ENCODE assay signal across 25 cellular contexts in the genomic region with DNA sequence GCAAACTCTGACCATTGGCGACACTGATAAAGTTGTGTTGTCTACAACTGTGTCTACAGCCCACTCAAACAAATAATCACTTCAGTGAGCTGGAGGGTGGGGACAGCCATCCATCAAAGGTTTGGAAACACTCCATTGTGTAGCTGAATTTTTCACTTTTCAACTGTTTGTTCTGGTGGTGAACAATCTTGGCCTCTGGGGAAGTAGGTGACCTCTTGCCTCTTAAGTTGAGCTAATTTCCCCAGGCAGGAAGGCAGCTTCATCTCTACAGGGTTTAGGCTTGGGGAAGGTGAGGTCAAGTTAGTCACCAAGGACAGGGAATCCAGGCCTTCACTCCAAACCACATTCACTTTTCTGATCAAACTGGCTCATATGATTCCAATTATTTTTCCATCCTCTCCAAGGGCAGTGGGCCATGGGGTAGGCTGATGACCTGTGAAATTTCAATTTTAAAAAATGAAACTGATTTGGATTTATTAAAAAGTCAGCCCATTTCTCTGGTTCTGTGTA.
"Had no signal": no experiment of that assay in that cellular context is flagged by ENCODE, and none has a peak within 500 bp of the region (broad histone marks: within the 10 kb centered on the region; RNA-seq: fewer than 3 reads in every experiment).

No MANE protein-coding gene starts in this region.

- H3K27ac Mint-ChIP-seq: effector memory CD8-positive, alpha-beta T cell; memory B cell; mesothelial cell of epicardium; naive B cell; natural killer cell treated with Interleukin-12 subunit alpha and Interleukin-12 subunit beta and Interleukin-15 and Interleukin-18, amount 100 ng/mL, for 72 hours; neural progenitor cell; stimulated activated naive B cell treated with anti-CD40 and anti-IgM and Interleukin-4, amounts not matched to agents 10 μg/mL and 1 μg/mL and 100 μg/mL, for 72 hours; stimulated activated naive CD8-positive, alpha-beta T cell treated with anti-CD3 and anti-CD28 coated beads, Interleukin-15, Interleukin-2, amounts not matched to agents 100 ng/mL and 50 ng/mL, for 24 hours had no signal

- ATAC-seq: effector memory CD8-positive, alpha-beta T cell; gastrocnemius medialis; left ventricle myocardium superior; lower lobe of right lung; mucosa of descending colon; natural killer cell treated with Interleukin-12 subunit alpha and Interleukin-12 subunit beta and Interleukin-15 and Interleukin-18, amount 100 ng/mL, for 72 hours; right cardiac atrium; stimulated activated naive B cell treated with anti-CD40 and anti-IgM and Interleukin-4, amounts not matched to agents 10 μg/mL and 1 μg/mL and 100 μg/mL, for 72 hours had no signal

- H3K4me3 Mint-ChIP-seq: effector memory CD8-positive, alpha-beta T cell; memory B cell; mesothelial cell of epicardium; naive B cell; natural killer cell treated with Interleukin-12 subunit alpha and Interleukin-12 subunit beta and Interleukin-15 and Interleukin-18, amount 100 ng/mL, for 72 hours; neural progenitor cell; stimulated activated naive B cell treated with anti-CD40 and anti-IgM and Interleukin-4, amounts not matched to agents 10 μg/mL and 1 μg/mL and 100 μg/mL, for 72 hours; stimulated activated naive CD8-positive, alpha-beta T cell treated with anti-CD3 and anti-CD28 coated beads, Interleukin-15, Interleukin-2, amounts not matched to agents 100 ng/mL and 50 ng/mL, for 24 hours had no signal

- H3K36me3 Mint-ChIP-seq: memory B cell; mesothelial cell of epicardium; naive B cell; natural killer cell treated with Interleukin-12 subunit alpha and Interleukin-12 subunit beta and Interleukin-15 and Interleukin-18, amount 100 ng/mL, for 72 hours; neural progenitor cell; stimulated activated naive B cell treated with anti-CD40 and anti-IgM and Interleukin-4, amounts not matched to agents 10 μg/mL and 1 μg/mL and 100 μg/mL, for 72 hours had no signal

- H3K79me2 ChIP-seq: parathyroid adenoma had no signal

- H3K9ac ChIP-seq: neural progenitor cell, parathyroid adenoma had no signal

- H3K27me3 ChIP-seq: neural progenitor cell, suprapubic skin, vagina had no signal

- H3K4me3 ChIP-seq: esophagus squamous epithelium, gastrocnemius medialis, lower lobe of right lung, mucosa of descending colon, neural progenitor cell, prostate gland, suprapubic skin, transverse colon, vagina had no signal

- H2AFZ ChIP-seq: neural progenitor cell, parathyroid adenoma had no signal

- H3K4me1 ChIP-seq: esophagus squamous epithelium, gastrocnemius medialis, lower lobe of right lung, parathyroid adenoma, prostate gland, suprapubic skin, transverse colon, vagina had no signal

- DNase-seq: cortex of kidney; effector memory CD8-positive, alpha-beta T cell; erythroblast; esophagus squamous epithelium; gastrocnemius medialis; head of caudate nucleus; left ventricle myocardium superior; lower lobe of right lung; mucosa of descending colon; naive B cell; right cardiac atrium; small intestine; stimulated activated CD4-positive, alpha-beta T cell treated with anti-CD3 and anti-CD28 coated beads, Interleukin-15, amount 100 ng/mL, for 24 hours; stimulated activated CD4-positive, alpha-beta T cell treated with anti-CD3 and anti-CD28 coated beads, Interleukin-2, amount 100 ng/mL, for 48 hours; stimulated activated naive B cell treated with anti-CD40 and anti-IgM and Interleukin-4, amounts not matched to agents 10 μg/mL and 1 μg/mL and 100 μg/mL, for 72 hours; transverse colon had no signal

- H3K27ac ChIP-seq: esophagus squamous epithelium, gastrocnemius medialis, lower lobe of right lung, neural progenitor cell, parathyroid adenoma, prostate gland, suprapubic skin, transverse colon, vagina had no signal

- H3K9me3 ChIP-seq: prostate gland, suprapubic skin, vagina had no signal

- H3K36me3 ChIP-seq: esophagus squamous epithelium, gastrocnemius medialis, lower lobe of right lung, neural progenitor cell, prostate gland, suprapubic skin, transverse colon, vagina had no signal

- H3K4me1 Mint-ChIP-seq: memory B cell; mesothelial cell of epicardium; naive B cell; stimulated activated naive B cell treated with anti-CD40 and anti-IgM and Interleukin-4, amounts not matched to agents 10 μg/mL and 1 μg/mL and 100 μg/mL, for 72 hours had no signal

- H3K4me2 ChIP-seq: neural progenitor cell had no signal
